In the genomic region with DNA sequence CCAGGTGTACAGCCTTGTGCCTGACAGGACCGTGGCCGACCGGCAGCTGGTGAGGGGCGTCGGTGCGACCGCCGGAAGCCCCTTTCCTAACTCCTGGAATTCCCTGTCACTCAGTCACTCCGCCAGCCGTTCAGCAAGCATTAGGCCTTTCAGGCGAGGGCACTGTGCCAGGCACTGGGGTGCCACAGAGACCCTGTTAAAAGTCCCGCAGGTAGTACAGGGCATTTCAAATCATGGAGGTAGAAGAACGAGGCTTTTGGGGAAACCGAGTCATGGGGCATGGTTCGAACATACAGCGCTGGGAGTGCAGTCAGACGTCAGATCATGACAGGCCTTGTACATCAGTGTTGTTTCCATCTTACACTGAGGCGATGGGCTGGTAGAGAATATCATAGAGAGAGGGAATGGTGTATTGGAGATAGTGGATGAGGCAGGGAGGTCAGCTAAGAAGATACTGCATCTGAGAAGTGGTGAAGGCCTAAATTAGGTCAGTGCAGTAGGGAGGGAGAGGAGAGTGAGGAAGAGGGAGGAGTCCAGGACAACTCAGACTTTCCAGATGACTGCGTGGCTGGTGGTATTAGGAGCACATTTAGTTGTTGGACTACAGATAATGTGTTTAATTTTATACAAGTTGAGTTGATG, we compare ENCODE assay signal across 6 cellular contexts. TPM values are rescaled to one million over a fixed set of nuclear protein-coding genes. Genes with fewer than 3 reads are reported as not detected.
DNase-seq lines count a peak whose midpoint lies in the region; ATAC-seq and TF ChIP-seq lines count a peak whose summit lies in the region.

No MANE protein-coding gene starts in this region.

- H3K4me3 ChIP-seq in heart left ventricle, result peak overlapping the region; percentile 56 to 87 (median 70)
- H3K4me3 ChIP-seq in effector memory CD4-positive, alpha-beta T cell (ENCODE audit: insufficient read depth, low read depth, low read length, poor library complexity, severe bottlenecking), result peak overlapping the region; percentile 58
- H3K4me3 ChIP-seq in retinal pigment epithelial cell (ENCODE audit: low read length), result peak overlapping the region; percentile 91

- intact Hi-C loops in heart left ventricle (cut with DNase I) (loop anchor here in 2 of 10 donors (1.0 kb wide), 1 partner anchor 14 kb away; a partner anchor contains a TSS), left ventricle myocardium superior (cut with micrococcal nuclease) (no loop called here)

- DNase-seq in heart left ventricle (peak in 1 of 5 donors; percentile 29), left ventricle myocardium superior (no peak), retinal pigment epithelial cell (ENCODE audit: low read depth) (no peak), SW480 (ENCODE audit: low spot score) (no peak), NCI-H748 treated with DMSO at 0.1 percent for 48 hours (lab: John Stamatoyannopoulos, UW) (no peak)
- DNase-seq in effector memory CD4-positive, alpha-beta T cell, result no peak

- 6 to 13% (median 8%) methylated on average over 11 to 19 of the region's 19 CpGs for WGBS in heart left ventricle, 4 donors

- H3K27me3 ChIP-seq in heart left ventricle, result no peaks in the 10 kb centered on the region
- no peaks in the 10 kb centered on the region for H3K27me3 ChIP-seq in effector memory CD4-positive, alpha-beta T cell (replicated peaks; ENCODE audit: control insufficient read depth, insufficient read depth, low read length, poor library complexity, severe bottlenecking)

- H3K36me3 ChIP-seq in heart left ventricle, result peaks cover 0 to 40% (median 25%) of the 10 kb centered on the region in 9 donors
- H3K36me3 ChIP-seq in effector memory CD4-positive, alpha-beta T cell (ENCODE audit: control insufficient read depth, insufficient read depth, low read length), result peaks cover 26% of the 10 kb centered on the region

- TF ChIP-seq POLR2A in heart left ventricle (IDR thresholded peaks at IDR 0.05), result no peak

- peaks cover 0 to 33% (median 24%) of the 10 kb centered on the region in 12 donors for H3K4me1 ChIP-seq in heart left ventricle
- peaks cover 21% of the 10 kb centered on the region for H3K4me1 ChIP-seq in effector memory CD4-positive, alpha-beta T cell (ENCODE audit: control insufficient read depth, insufficient read depth, low read length, poor library complexity, severe bottlenecking)

- peak in 1 of 4 donors; percentile 19 for ATAC-seq in heart left ventricle
- ATAC-seq in left ventricle myocardium superior, result no peak

- H3K9me3 ChIP-seq in heart left ventricle, result no peaks in the 10 kb centered on the region
- H3K9me3 ChIP-seq in effector memory CD4-positive, alpha-beta T cell (ENCODE audit: control insufficient read depth, low read length), result no peaks in the 10 kb centered on the region

- TF ChIP-seq CTCF in heart left ventricle (IDR thresholded peaks at IDR 0.05), result no peak
- no peak for TF ChIP-seq CTCF in retinal pigment epithelial cell (conservative IDR thresholded peaks at IDR 0.05; ENCODE audit: low read depth, low read length)

- H3K27ac ChIP-seq in heart left ventricle, result peak overlapping the region; percentile 77 to 98 (median 94)
- peak overlapping the region; percentile 98 for H3K27ac ChIP-seq in effector memory CD4-positive, alpha-beta T cell (ENCODE audit: insufficient read depth, low read length, poor library complexity, severe bottlenecking)

RNA-seq across cellular contexts. Expression of a gene that starts 0.9 kb away (rescaled TPM):
- 10 to 100 TPM in 8 of 9 donors, 1 to 10 TPM in 1; 9.4 to 17.8 (median 12.8) TPM for total RNA-seq in heart left ventricle
- 10 to 100 TPM; 11.3 to 14.3 TPM for polyA plus RNA-seq in heart left ventricle
- 11.5 TPM for total RNA-seq in left ventricle myocardium superior

RNA-seq across cellular contexts. Expression of a gene that starts 9.0 kb away (rescaled TPM):
- 100 to 1,000 TPM in 3 of 9 donors, 10 to 100 TPM in 6; 51.6 to 301 (median 82.4) TPM for total RNA-seq in heart left ventricle
- 10 to 100 TPM; 34.5 to 34.6 TPM for polyA plus RNA-seq in heart left ventricle
- 96.3 TPM for total RNA-seq in left ventricle myocardium superior

RNA-seq across cellular contexts. Expression of a gene that starts 13.9 kb away (rescaled TPM):
- total RNA-seq in heart left ventricle (10 to 100 TPM; 24.5 to 51.8 (median 36.4) TPM), left ventricle myocardium superior (31.5 TPM)
- 10 to 100 TPM; 29.3 to 35.1 TPM for polyA plus RNA-seq in heart left ventricle

RNA-seq across cellular contexts. Expression of a gene that starts 14.1 kb away (rescaled TPM):
- 10 to 100 TPM; 37.2 to 82.0 (median 46.4) TPM for total RNA-seq in heart left ventricle
- 10 to 100 TPM; 35.4 to 82.0 TPM for polyA plus RNA-seq in heart left ventricle
- total RNA-seq in left ventricle myocardium superior, result 42.0 TPM

RNA-seq across cellular contexts. Expression of a gene that starts 26.9 kb away (rescaled TPM):
- total RNA-seq in heart left ventricle (100 to 1,000 TPM in 1 of 9 donors, 10 to 100 TPM in 1, 1 to 10 TPM in 7; 3.0 to 151 (median 5.3) TPM), left ventricle myocardium superior (39.6 TPM)
- 1 to 10 TPM; 3.7 to 5.4 TPM for polyA plus RNA-seq in heart left ventricle
